In genomic region chr2:236169741-236170654, GRCh38 we compare ENCODE assay signal across 16 cellular contexts. TPM values are rescaled to one million over a fixed set of nuclear protein-coding genes. Genes with fewer than 3 reads are reported as not detected.
DNase-seq lines count a peak whose midpoint lies in the region; ATAC-seq and TF ChIP-seq lines count a peak whose summit lies in the region.
"Had no signal": no experiment of that assay in that cellular context is flagged by ENCODE, and none has a peak within 500 bp of the region (broad histone marks: within the 10 kb centered on the region; RNA-seq: fewer than 3 reads in every experiment).

No MANE protein-coding gene starts in this region.

- DNase-seq in T-helper 1 cell = no peak
- DNase-seq in HuH-7.5 (ENCODE audit: low spot score) = peak; percentile 33
- no peak for DNase-seq in neural crest cell (ENCODE audit: low read depth, low spot score)
- DNase-seq in NCI-H446 (lab: John Stamatoyannopoulos, UW) = no peak
- DNase-seq in NCI-H510A (lab: John Stamatoyannopoulos, UW) = no peak
- DNase-seq: activated T-cell treated with anti-CD3 and anti-CD28 coated beads, Interleukin-2, amount 50 U/mL, for 4 hours; GDM1; GOT3; NCI-H2081 treated with DMSO at 0.1 percent for 48 hours; SHP77; stimulated activated CD4-positive, alpha-beta T cell treated with anti-CD3 and anti-CD28 coated beads, Interleukin-15, amount 100 ng/mL, for 24 hours had no signal

- H3K9me3 Mint-ChIP-seq in T-helper 1 cell treated with Interleukin-12 subunit alpha and Interleukin-12 subunit beta and Interleukin-4 antibody, amounts not matched to agents 30 μg/mL and 1 μg/mL, for 36 hours = no peaks in the 10 kb centered on the region
- H3K9me3 Mint-ChIP-seq in brain (peaks cover 0 to 18% (median 7%) of the 10 kb centered on the region in 5 experiments), neural crest cell (no peaks in the 10 kb centered on the region)
- H3K9me3 Mint-ChIP-seq: activated T-cell treated with anti-CD3 and anti-CD28 coated beads, Interleukin-2, amount 50 U/mL, for 4 hours had no signal

- peak overlapping the region; percentile 30 for H3K4me3 Mint-ChIP-seq in T-helper 1 cell treated with Interleukin-12 subunit alpha and Interleukin-12 subunit beta and Interleukin-4 antibody, amounts not matched to agents 30 μg/mL and 1 μg/mL, for 36 hours
- peak overlapping the region; percentile 68 to 80 (median 77) for H3K4me3 Mint-ChIP-seq in brain
- peak overlapping the region; percentile 49 for H3K4me3 Mint-ChIP-seq in neural crest cell
- H3K4me3 Mint-ChIP-seq: activated T-cell treated with anti-CD3 and anti-CD28 coated beads, Interleukin-2, amount 50 U/mL, for 4 hours had no signal

- peaks cover 75% of the 10 kb centered on the region for H3K27me3 Mint-ChIP-seq in T-helper 1 cell treated with Interleukin-12 subunit alpha and Interleukin-12 subunit beta and Interleukin-4 antibody, amounts not matched to agents 30 μg/mL and 1 μg/mL, for 36 hours (ENCODE audit: low read depth)
- peaks cover 98% of the 10 kb centered on the region for H3K27me3 Mint-ChIP-seq in brain
- peaks cover 84% of the 10 kb centered on the region for H3K27me3 Mint-ChIP-seq in neural crest cell (ENCODE audit: low read depth)

- H3K36me3 Mint-ChIP-seq in T-helper 1 cell treated with Interleukin-12 subunit alpha and Interleukin-12 subunit beta and Interleukin-4 antibody, amounts not matched to agents 30 μg/mL and 1 μg/mL, for 36 hours (ENCODE audit: low read depth) = no peaks in the 10 kb centered on the region
- no peaks in the 10 kb centered on the region for H3K36me3 Mint-ChIP-seq in brain
- H3K36me3 Mint-ChIP-seq in neural crest cell (ENCODE audit: low read depth) = peaks cover 3% of the 10 kb centered on the region

- no peak for TF ChIP-seq CTCF in brain (conservative IDR thresholded peaks at IDR 0.05)
- TF ChIP-seq CTCF in neural crest cell (conservative IDR thresholded peaks at IDR 0.05) = no peak

- H3K4me1 Mint-ChIP-seq in T-helper 1 cell treated with Interleukin-12 subunit alpha and Interleukin-12 subunit beta and Interleukin-4 antibody, amounts not matched to agents 30 μg/mL and 1 μg/mL, for 36 hours (ENCODE audit: low read depth) = peaks cover 3% of the 10 kb centered on the region
- H3K4me1 Mint-ChIP-seq in brain (peaks cover 61% of the 10 kb centered on the region), neural crest cell (peaks cover 63% of the 10 kb centered on the region)

- H3K27ac Mint-ChIP-seq in T-helper 1 cell treated with Interleukin-12 subunit alpha and Interleukin-12 subunit beta and Interleukin-4 antibody, amounts not matched to agents 30 μg/mL and 1 μg/mL, for 36 hours = peak overlapping the region; percentile 79
- H3K27ac Mint-ChIP-seq in brain = peak overlapping the region in 3 of 5 experiments; percentile 44 to 91 (median 82)
- H3K27ac Mint-ChIP-seq in neural crest cell (ENCODE audit: unreplicated experiment) = peak overlapping the region; percentile 89

- ATAC-seq in GM21737 (IDR thresholded peaks at IDR 0.05; ENCODE audit: unreplicated experiment) = no peak
- ATAC-seq: activated T-cell treated with anti-CD3 and anti-CD28 coated beads, Interleukin-2, amount 50 U/mL, for 4 hours had no signal

RNA-seq across cellular contexts. Expression of gene GBX2, which starts 1.8 kb away (rescaled TPM):
- polyA plus RNA-seq in brain (ENCODE audit: insufficient read depth, low read depth, low replicate concordance) = not detected
- total RNA-seq in neural crest cell = 21.3 and 21.9 TPM in 2 replicates
- total RNA-seq: A673; activated T-cell treated with anti-CD3 and anti-CD28 coated beads, Interleukin-2, amount 50 U/mL, for 4 hours; MCF 10A had no signal
